In the genomic region with DNA sequence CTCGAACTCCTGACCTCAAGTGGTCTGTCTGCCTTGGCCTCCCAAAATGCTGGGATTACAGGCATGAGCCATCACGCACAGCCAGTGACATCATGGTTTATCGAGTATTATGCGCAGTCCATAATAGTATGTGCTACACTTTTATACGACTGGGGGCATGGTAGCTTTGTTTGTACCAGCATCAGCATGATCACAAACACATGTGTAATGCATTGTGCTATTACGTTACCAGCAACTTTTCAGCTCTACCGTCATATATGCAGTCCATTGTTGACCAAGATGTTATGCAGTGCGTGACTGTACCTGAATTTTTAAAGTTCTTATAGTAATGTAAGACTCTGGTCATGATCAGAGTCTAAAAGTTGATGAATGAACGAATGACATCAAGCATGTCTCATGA, we compare ENCODE assay signal across 36 cellular contexts.
"Had no signal": no experiment of that assay in that cellular context is flagged by ENCODE, and none has a peak within 500 bp of the region (broad histone marks: within the 10 kb centered on the region; RNA-seq: fewer than 3 reads in every experiment).

No MANE protein-coding gene starts in this region.

- H3K27me3 Mint-ChIP-seq: activated B cell treated with CpG ODN at 0.5 μM for 24 hours; activated CD8-positive, alpha-beta T cell treated with anti-CD3 and anti-CD28 coated beads for 36 hours; activated naive CD8-positive, alpha-beta T cell; activated naive CD8-positive, alpha-beta T cell treated with anti-CD3 and anti-CD28 coated beads, Interleukin-2, amount 50 U/mL, for 24 hours; brain had no signal

- H3K27me3 ChIP-seq: ascending aorta, cardiac muscle cell had no signal

- H3K4me3 Mint-ChIP-seq: activated B cell treated with CpG ODN at 0.5 μM for 24 hours; activated CD4-positive, alpha-beta memory T cell treated with anti-CD3 and anti-CD28 coated beads for 36 hours; activated CD4-positive, alpha-beta T cell treated with anti-CD3 and anti-CD28 coated beads, Interleukin-2, amount 10 ng/mL, durations not matched to agents 24 days and 14 days; activated CD8-positive, alpha-beta T cell treated with anti-CD3 and anti-CD28 coated beads for 36 hours; activated naive CD4-positive, alpha-beta T cell treated with anti-CD3 and anti-CD28 coated beads, Interleukin-2, amount 10 ng/mL, durations not matched to agents 7 days and 5 days; activated naive CD4-positive, alpha-beta T cell treated with anti-CD3 and anti-CD28 coated beads, Interleukin-2, amount 50 U/mL, for 24 hours; activated naive CD8-positive, alpha-beta T cell; activated naive CD8-positive, alpha-beta T cell treated with anti-CD3 and anti-CD28 coated beads, Interleukin-2, amount 10 ng/mL, durations not matched to agents 7 days and 5 days; activated naive CD8-positive, alpha-beta T cell treated with anti-CD3 and anti-CD28 coated beads, Interleukin-2, amount 50 U/mL, for 24 hours; activated T-cell treated with anti-CD3 and anti-CD28 coated beads, Interleukin-2, amount 50 U/mL, for 4 hours; brain; central memory CD8-positive, alpha-beta T cell; T-helper 1 cell treated with Interleukin-12 subunit alpha and Interleukin-12 subunit beta and Interleukin-4 antibody, amounts not matched to agents 30 μg/mL and 1 μg/mL, for 36 hours; T-helper 2 cell treated with Interferon-gamma antibody and Interleukin-4, amounts not matched to agents 5 μg/mL and 100 μg/mL, for 36 hours had no signal

- H3K27ac ChIP-seq: ascending aorta, cardiac muscle cell, VCaP had no signal

- H3K36me3 ChIP-seq: cardiac muscle cell had no signal

- H3K36me3 Mint-ChIP-seq: activated CD4-positive, alpha-beta memory T cell treated with anti-CD3 and anti-CD28 coated beads for 36 hours; activated naive CD4-positive, alpha-beta T cell treated with anti-CD3 and anti-CD28 coated beads, Interleukin-2, amount 10 ng/mL, durations not matched to agents 7 days and 5 days; activated naive CD4-positive, alpha-beta T cell treated with anti-CD3 and anti-CD28 coated beads, Interleukin-2, amount 50 U/mL, for 24 hours; activated naive CD8-positive, alpha-beta T cell; activated naive CD8-positive, alpha-beta T cell treated with anti-CD3 and anti-CD28 coated beads, Interleukin-2, amount 10 ng/mL, durations not matched to agents 7 days and 5 days had no signal

- H3K4me1 ChIP-seq: ascending aorta had no signal

- H3K4me3 ChIP-seq: ascending aorta, cardiac muscle cell had no signal

- ATAC-seq: activated CD8-positive, alpha-beta T cell treated with anti-CD3 and anti-CD28 coated beads for 36 hours; activated naive CD8-positive, alpha-beta T cell treated with anti-CD3 and anti-CD28 coated beads, Interleukin-2, amount 50 U/mL, for 24 hours; activated T-cell treated with anti-CD3 and anti-CD28 coated beads, Interleukin-2, amount 50 U/mL, for 4 hours had no signal

- H3K27ac Mint-ChIP-seq: activated B cell treated with CpG ODN at 0.5 μM for 24 hours; activated CD4-positive, alpha-beta memory T cell treated with anti-CD3 and anti-CD28 coated beads for 36 hours; activated CD4-positive, alpha-beta T cell treated with anti-CD3 and anti-CD28 coated beads, Interleukin-2, amount 10 ng/mL, durations not matched to agents 24 days and 14 days; activated CD8-positive, alpha-beta T cell treated with anti-CD3 and anti-CD28 coated beads for 36 hours; activated naive CD4-positive, alpha-beta T cell treated with anti-CD3 and anti-CD28 coated beads, Interleukin-2, amount 10 ng/mL, durations not matched to agents 7 days and 5 days; activated naive CD4-positive, alpha-beta T cell treated with anti-CD3 and anti-CD28 coated beads, Interleukin-2, amount 50 U/mL, for 24 hours; activated naive CD8-positive, alpha-beta T cell; activated naive CD8-positive, alpha-beta T cell treated with anti-CD3 and anti-CD28 coated beads, Interleukin-2, amount 10 ng/mL, durations not matched to agents 7 days and 5 days; activated naive CD8-positive, alpha-beta T cell treated with anti-CD3 and anti-CD28 coated beads, Interleukin-2, amount 50 U/mL, for 24 hours; activated T-helper 2 cell treated with anti-CD3 and anti-CD28 coated beads, Interferon-gamma antibody, Interleukin-2, Interleukin-4, amounts not matched to agents 10 μg/mL and 5 μg/mL and 100 μg/mL, durations not matched to agents 14 hours and 24 hours and 36 hours; brain; T-helper 1 cell treated with Interleukin-12 subunit alpha and Interleukin-12 subunit beta and Interleukin-4 antibody, amounts not matched to agents 30 μg/mL and 1 μg/mL, for 36 hours; T-helper 2 cell treated with Interferon-gamma antibody and Interleukin-4, amounts not matched to agents 5 μg/mL and 100 μg/mL, for 36 hours had no signal

- H3K4me1 Mint-ChIP-seq: activated B cell treated with CpG ODN at 0.5 μM for 24 hours; activated CD4-positive, alpha-beta T cell treated with anti-CD3 and anti-CD28 coated beads, Interleukin-2, amount 10 ng/mL, durations not matched to agents 24 days and 14 days; activated naive CD4-positive, alpha-beta T cell treated with anti-CD3 and anti-CD28 coated beads, Interleukin-2, amount 10 ng/mL, durations not matched to agents 7 days and 5 days; activated naive CD4-positive, alpha-beta T cell treated with anti-CD3 and anti-CD28 coated beads, Interleukin-2, amount 50 U/mL, for 24 hours; activated naive CD8-positive, alpha-beta T cell treated with anti-CD3 and anti-CD28 coated beads, Interleukin-2, amount 10 ng/mL, durations not matched to agents 7 days and 5 days; activated naive CD8-positive, alpha-beta T cell treated with anti-CD3 and anti-CD28 coated beads, Interleukin-2, amount 50 U/mL, for 24 hours; central memory CD8-positive, alpha-beta T cell had no signal

- H3K9me3 Mint-ChIP-seq: activated B cell treated with CpG ODN at 0.5 μM for 24 hours; activated CD4-positive, alpha-beta memory T cell treated with anti-CD3 and anti-CD28 coated beads for 36 hours; activated CD4-positive, alpha-beta T cell treated with anti-CD3 and anti-CD28 coated beads, Interleukin-2, amount 10 ng/mL, durations not matched to agents 24 days and 14 days; activated CD8-positive, alpha-beta T cell treated with anti-CD3 and anti-CD28 coated beads for 36 hours; activated naive CD4-positive, alpha-beta T cell treated with anti-CD3 and anti-CD28 coated beads, Interleukin-2, amount 10 ng/mL, durations not matched to agents 7 days and 5 days; activated naive CD4-positive, alpha-beta T cell treated with anti-CD3 and anti-CD28 coated beads, Interleukin-2, amount 50 U/mL, for 24 hours; activated naive CD8-positive, alpha-beta T cell treated with anti-CD3 and anti-CD28 coated beads, Interleukin-2, amount 10 ng/mL, durations not matched to agents 7 days and 5 days; activated naive CD8-positive, alpha-beta T cell treated with anti-CD3 and anti-CD28 coated beads, Interleukin-2, amount 50 U/mL, for 24 hours; activated T-cell treated with anti-CD3 and anti-CD28 coated beads, Interleukin-2, amount 50 U/mL, for 4 hours; activated T-helper 2 cell treated with anti-CD3 and anti-CD28 coated beads, Interferon-gamma antibody, Interleukin-2, Interleukin-4, amounts not matched to agents 10 μg/mL and 5 μg/mL and 100 μg/mL, durations not matched to agents 14 hours and 24 hours and 36 hours; brain; central memory CD8-positive, alpha-beta T cell; T-helper 1 cell treated with Interleukin-12 subunit alpha and Interleukin-12 subunit beta and Interleukin-4 antibody, amounts not matched to agents 30 μg/mL and 1 μg/mL, for 36 hours; T-helper 2 cell treated with Interferon-gamma antibody and Interleukin-4, amounts not matched to agents 5 μg/mL and 100 μg/mL, for 36 hours had no signal

- FAIRE-seq: bronchial epithelial cell, TTC549 had no signal

- H3K9me3 ChIP-seq: ascending aorta had no signal

- DNase-seq: activated B cell treated with CpG ODN at 0.5 μM for 24 hours; activated CD4-positive, alpha-beta memory T cell treated with anti-CD3 and anti-CD28 coated beads for 36 hours; activated CD4-positive, alpha-beta T cell treated with anti-CD3 and anti-CD28 coated beads for 4 hours; activated CD4-positive, alpha-beta T cell treated with anti-CD3 and anti-CD28 coated beads, Interleukin-2, amount 10 ng/mL, durations not matched to agents 24 days and 14 days; activated CD4-positive, alpha-beta T cell treated with anti-CD3 and anti-CD28 coated beads, Interleukin-2, amount 50 U/mL, for 1 hour; activated CD4-positive, alpha-beta T cell treated with anti-CD3 and anti-CD28 coated beads, Interleukin-2, amount 50 U/mL, for 4 hours; activated CD4-positive, CD25-positive, alpha-beta regulatory T cell treated with anti-CD3 and anti-CD28 coated beads, Interleukin-2, amount 50 U/mL, for 72 hours; activated CD8-positive, alpha-beta memory T cell treated with anti-CD3 and anti-CD28 coated beads, Interleukin-2, amount 50 U/mL, for 4 hours; activated CD8-positive, alpha-beta T cell treated with anti-CD3 and anti-CD28 coated beads for 36 hours; activated effector memory CD4-positive, alpha-beta T cell treated with Interleukin-2 at 50 U/mL for 16 hours; activated gamma-delta T cell; activated naive CD4-positive, alpha-beta T cell treated with anti-CD3 and anti-CD28 coated beads, Interleukin-2, amount 10 ng/mL, durations not matched to agents 7 days and 5 days; activated naive CD4-positive, alpha-beta T cell treated with Interleukin-2 at 50 U/mL for 16 hours; activated naive CD8-positive, alpha-beta T cell treated with anti-CD3 and anti-CD28 coated beads, Interleukin-2, amount 10 ng/mL, durations not matched to agents 7 days and 5 days; activated naive CD8-positive, alpha-beta T cell treated with anti-CD3 and anti-CD28 coated beads, Interleukin-2, amount 50 U/mL, for 24 hours; activated T-cell treated with anti-CD3 and anti-CD28 coated beads for 4 hours; activated T-cell treated with anti-CD3 and anti-CD28 coated beads, Interleukin-2, amount 50 U/mL, for 1 hour; activated T-cell treated with anti-CD3 and anti-CD28 coated beads, Interleukin-2, amount 50 U/mL, for 4 hours; amygdala; anterior cingulate cortex; caudate nucleus; cerebellar nuclear complex; T-helper 2 cell; T-helper 9 cell had no signal
